8 cellular contexts compared by ENCODE assay signal in the genomic region with DNA sequence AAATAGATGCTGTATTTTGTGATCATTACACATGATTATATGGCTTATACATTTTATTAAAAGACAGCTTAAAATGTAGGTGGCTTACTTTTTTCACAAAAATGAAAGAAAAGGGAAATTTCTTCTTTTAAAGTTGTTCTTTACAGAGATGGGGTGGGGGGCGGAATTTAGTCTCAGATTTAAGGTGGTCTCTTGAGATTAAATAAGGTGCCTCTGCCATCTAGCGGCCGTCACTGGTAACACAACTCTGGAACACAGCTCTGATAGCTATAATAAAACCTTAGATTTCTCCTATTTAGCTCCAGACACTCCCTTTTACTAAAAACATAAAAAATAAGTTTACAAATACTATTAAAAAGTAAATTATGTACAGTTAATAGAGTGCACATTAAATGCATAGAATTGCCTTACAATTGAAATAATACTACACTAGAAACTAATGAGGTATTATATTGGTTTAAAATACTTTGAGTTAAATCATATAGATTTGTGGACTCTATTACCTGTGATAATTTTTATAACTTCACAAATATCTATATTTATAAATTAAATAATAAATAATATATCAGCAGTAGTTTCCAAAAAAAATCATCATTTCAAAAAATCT.
DNase-seq lines count a peak whose midpoint lies in the region; TF ChIP-seq lines count a peak whose summit lies in the region.

No MANE protein-coding gene starts in this region.

- TF ChIP-seq POLR2A in uterus (IDR thresholded peaks at IDR 0.05) = no peak

- intact Hi-C loops in uterus (cut with DNase I; ENCODE audit: low total_unique reads) = no loop called here

- H3K4me3 ChIP-seq in osteoblast (ENCODE audit: insufficient read depth, low read length) (no peak overlapping the region), uterus (no peak overlapping the region)

- no peak overlapping the region for H3K4me2 ChIP-seq in osteoblast (ENCODE audit: insufficient read depth, low read length)

- DNase-seq in ELF-1 (ENCODE audit: low read depth, low spot score) (peak; percentile 16), HCEC 1CT (peak; percentile 16), NCI-H748 (lab: John Stamatoyannopoulos, UW; ENCODE audit: unreplicated experiment) (peak; percentile 61), activated T-cell treated with anti-CD3 and anti-CD28 coated beads for 48 hours (ENCODE audit: low read depth) (peak; percentile 9), fibroblast of the conjunctiva (ENCODE audit: low read depth) (peak; percentile 10), osteoblast (ENCODE audit: insufficient read length, low spot score, missing footprints) (peak; percentile 11), uterus (peak; percentile 35 to 55), COR-L47 (lab: John Stamatoyannopoulos, UW) (no peak)

- H3K9me3 ChIP-seq in osteoblast (ENCODE audit: low read depth, low read length) (no peaks in the 10 kb centered on the region), uterus (no peaks in the 10 kb centered on the region)

- no peak overlapping the region for H2AFZ ChIP-seq in osteoblast (ENCODE audit: low read length)

- no peaks in the 10 kb centered on the region for H4K20me1 ChIP-seq in osteoblast (ENCODE audit: insufficient read depth, low read length)

- H3K36me3 ChIP-seq in osteoblast (ENCODE audit: insufficient read depth, low read length) (no peaks in the 10 kb centered on the region), uterus (no peaks in the 10 kb centered on the region)

- H3K27ac ChIP-seq in osteoblast (ENCODE audit: low read depth, low read length) = no peak overlapping the region
- H3K27ac ChIP-seq in uterus = no peak overlapping the region

- H3K79me2 ChIP-seq in osteoblast (ENCODE audit: insufficient read depth, low read length) = no peaks in the 10 kb centered on the region

- TF ChIP-seq CTCF in osteoblast (IDR thresholded peaks at IDR 0.05; ENCODE audit: extremely low read depth, low read depth, low read length) (peak; percentile 91), uterus (IDR thresholded peaks at IDR 0.05) (peak; percentile 49 to 78 (median 64))

- H3K27me3 ChIP-seq in osteoblast (ENCODE audit: insufficient read depth, low read length) (no peaks in the 10 kb centered on the region), uterus (no peaks in the 10 kb centered on the region)

- H3K4me1 ChIP-seq in osteoblast (ENCODE audit: insufficient read depth, low read length) (peaks cover 14% of the 10 kb centered on the region), uterus (no peaks in the 10 kb centered on the region)
